Comparison of ENCODE assay signal across 1 cellular context in the genomic region with DNA sequence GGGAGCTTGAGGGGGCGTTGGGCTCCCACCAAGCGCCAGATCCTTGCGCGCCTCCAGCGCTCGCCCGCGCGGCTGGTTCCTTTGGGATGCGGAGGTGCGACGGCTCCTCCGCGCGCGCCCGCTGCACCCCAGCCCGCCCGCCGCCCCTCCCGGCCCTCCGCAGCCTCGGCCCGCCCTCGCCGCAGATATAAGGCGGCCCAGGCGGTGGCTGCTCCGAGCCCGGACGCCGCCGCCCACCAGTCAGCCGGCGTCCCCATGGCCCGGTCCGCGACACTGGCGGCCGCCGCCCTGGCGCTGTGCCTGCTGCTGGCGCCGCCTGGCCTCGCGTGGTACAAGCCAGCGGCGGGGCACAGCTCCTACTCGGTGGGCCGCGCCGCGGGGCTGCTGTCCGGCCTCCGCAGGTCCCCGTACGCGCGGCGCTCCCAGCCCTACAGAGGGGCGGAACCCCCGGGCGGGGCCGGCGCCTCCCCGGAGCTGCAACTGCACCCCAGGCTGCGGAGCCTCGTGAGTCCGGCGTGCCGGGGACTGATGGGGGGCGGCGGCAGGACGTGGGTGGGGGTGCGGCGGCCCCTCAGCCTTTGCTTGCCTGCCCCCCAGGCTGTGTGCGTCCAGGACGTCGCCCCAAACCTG.
TF ChIP-seq lines count a peak whose summit lies in the region.

A gene (plus strand): TSS at position 216 of the 630 bp plus-strand sequence. CDS start 40 bp downstream, at position 256.

TF ChIP-seq in HCT116, 20 proteins besides CTCF, POLR2A, EP300 and RAD21:
- TF ChIP-seq POLR2AphosphoS5 (IDR thresholded peaks at IDR 0.05; ENCODE audit: low read depth, low read length): peak; percentile 26; the same call in 1 of the 2 replicates
- no peak for TF ChIP-seq CBX3 (IDR thresholded peaks at IDR 0.05; ENCODE audit: low read depth)
